ENCODE assay signal across 22 cellular contexts in genomic region chr2:151482310-151482709, GRCh38.
A peak's percentile ranks its signal among the peaks of the same experiment; 100 is the strongest.
DNase-seq lines count a peak whose midpoint lies in the region; ATAC-seq and TF ChIP-seq lines count a peak whose summit lies in the region.
"Had no signal": no experiment of that assay in that cellular context is flagged by ENCODE, and none has a peak within 500 bp of the region (broad histone marks: within the 10 kb centered on the region; RNA-seq: fewer than 3 reads in every experiment).

No MANE protein-coding gene starts in this region.

- H3K4me1 ChIP-seq in endodermal cell (ENCODE audit: control insufficient read depth, insufficient read depth, low read length) = no peaks in the 10 kb centered on the region
- no peaks in the 10 kb centered on the region for H3K4me1 ChIP-seq in left ventricle myocardium inferior

- H3K9ac ChIP-seq in endodermal cell (ENCODE audit: extremely low read depth, low read length, poor library complexity, severe bottlenecking) = no peak overlapping the region

- H3K4me3 Mint-ChIP-seq in endodermal cell = no peak overlapping the region
- H3K4me3 Mint-ChIP-seq: HFFc6 had no signal

- DNase-seq in activated CD4-positive, CD25-positive, alpha-beta regulatory T cell treated with anti-CD3 and anti-CD28 coated beads, Interleukin-2, amount 50 U/mL, for 72 hours = no peak
- peak; percentile 7 for DNase-seq in stimulated activated CD4-positive, alpha-beta T cell treated with anti-CD3 and anti-CD28 coated beads, Interleukin-1b, Interleukin-23, amount 100 ng/mL, for 48 hours
- DNase-seq in stimulated activated CD4-positive, alpha-beta T cell treated with anti-CD3 and anti-CD28 coated beads, Interleukin-4, amount 100 ng/mL, for 4 hours = no peak
- DNase-seq in endodermal cell (no peak), HPDE6-E6E7 (ENCODE audit: extremely low spot score) (no peak), left ventricle myocardium inferior (no peak)
- peak; percentile 31 for DNase-seq in stimulated activated CD8-positive, alpha-beta memory T cell treated with anti-CD3 and anti-CD28 coated beads, Interleukin-4, amount 100 ng/mL, for 48 hours
- DNase-seq: activated gamma-delta T cell treated with Interleukin-2 at 50 U/mL for 16 hours, AML-193, DMS79, HFFc6, hypothalamus, Karpas-422, mucosa of descending colon, NCI-H1694 treated with DMSO at 0.1 percent for 48 hours, NCI-H2171 treated with DMSO at 0.1 percent for 48 hours, NCI-H526, substantia nigra had no signal

- H3K36me3 Mint-ChIP-seq in endodermal cell (ENCODE audit: low read depth) = peaks cover 38% of the 10 kb centered on the region

- H3K27ac ChIP-seq in endodermal cell (ENCODE audit: low read depth, low read length) = no peak overlapping the region
- no peak overlapping the region for H3K27ac ChIP-seq in left ventricle myocardium inferior (replicated peaks)
- H3K27ac ChIP-seq: skin epidermis had no signal

- H3K9me3 Mint-ChIP-seq in endodermal cell = no peaks in the 10 kb centered on the region
- H3K9me3 Mint-ChIP-seq: HFFc6 had no signal

- H3K36me3 ChIP-seq in endodermal cell (ENCODE audit: control insufficient read depth, insufficient read depth, low read length) (peaks cover 38% of the 10 kb centered on the region), left ventricle myocardium inferior (peaks cover 48% of the 10 kb centered on the region)

- H3K4me3 ChIP-seq in endodermal cell (ENCODE audit: low read length) (no peak overlapping the region), left ventricle myocardium inferior (no peak overlapping the region)
- H3K4me3 ChIP-seq: mucosa of descending colon, skin epidermis had no signal

- H3K9me3 ChIP-seq in endodermal cell (ENCODE audit: control insufficient read depth, low read length) (no peaks in the 10 kb centered on the region), left ventricle myocardium inferior (replicated peaks) (no peaks in the 10 kb centered on the region)
- H3K9me3 ChIP-seq: mucosa of descending colon had no signal

- H3K4me1 Mint-ChIP-seq in endodermal cell = peaks cover 4% of the 10 kb centered on the region

- ATAC-seq in activated CD4-positive, CD25-positive, alpha-beta regulatory T cell treated with anti-CD3 and anti-CD28 coated beads, Interleukin-2, amount 50 U/mL, for 24 hours = peak; percentile 9 to 30
- ATAC-seq: esophagus mucosa, mucosa of descending colon had no signal

- H3K27me3 ChIP-seq in endodermal cell (ENCODE audit: control insufficient read depth, insufficient read depth, low read length, poor library complexity, severe bottlenecking) (no peaks in the 10 kb centered on the region), left ventricle myocardium inferior (ENCODE audit: low read depth) (no peaks in the 10 kb centered on the region)

- intact Hi-C loops in left ventricle myocardium inferior (cut with micrococcal nuclease) = no loop called here

- peak overlapping the region; percentile 60 for H3K27ac Mint-ChIP-seq in endodermal cell
- H3K27ac Mint-ChIP-seq: HFFc6, progenitor cell of endocrine pancreas had no signal

- TF ChIP-seq CTCF in endodermal cell (conservative IDR thresholded peaks at IDR 0.05) (no peak), left ventricle myocardium inferior (IDR thresholded peaks at IDR 0.05; ENCODE audit: borderline replicate concordance) (no peak)

- WGBS in endodermal cell (ENCODE audit: insufficient coverage in 1 of 2, insufficient read length in 1 of 2), 2 experiments = 81 to 100% methylated on average over 1 to 3 of the region's 3 CpGs

- H3K27me3 Mint-ChIP-seq in endodermal cell (ENCODE audit: insufficient read depth) = no peaks in the 10 kb centered on the region
- H3K27me3 Mint-ChIP-seq: progenitor cell of endocrine pancreas had no signal

Comparison
In these comparisons a context has a peak if more than half of its experiments do, and no peak if none do; other contexts are left out.
1. DNase-seq: peak in stimulated activated CD4-positive, alpha-beta T cell treated with anti-CD3 and anti-CD28 coated beads, Interleukin-1b, Interleukin-23, amount 100 ng/mL, for 48 hours (single experiment) and stimulated activated CD8-positive, alpha-beta memory T cell treated with anti-CD3 and anti-CD28 coated beads, Interleukin-4, amount 100 ng/mL, for 48 hours (single experiment); none in activated CD4-positive, CD25-positive, alpha-beta regulatory T cell treated with anti-CD3 and anti-CD28 coated beads, Interleukin-2, amount 50 U/mL, for 72 hours (single experiment), stimulated activated CD4-positive, alpha-beta T cell treated with anti-CD3 and anti-CD28 coated beads, Interleukin-4, amount 100 ng/mL, for 4 hours (0 of 2), endodermal cell (single experiment), HPDE6-E6E7 (single experiment) and left ventricle myocardium inferior (single experiment).